ENCODE assay signal across 9 cellular contexts in genomic region chr3:42192334-42193200, GRCh38.
DNase-seq lines count a peak whose midpoint lies in the region; ATAC-seq and TF ChIP-seq lines count a peak whose summit lies in the region.
"Had no signal": no experiment of that assay in that cellular context is flagged by ENCODE, and none has a peak within 500 bp of the region (broad histone marks: within the 10 kb centered on the region; RNA-seq: fewer than 3 reads in every experiment).

No MANE protein-coding gene starts in this region.

- POLR2A ChIA-PET in activated CD4-positive, alpha-beta memory T cell treated with anti-CD3 and anti-CD28 coated beads, Interleukin-2, amount 10 ng/mL, durations not matched to agents 7 days and 5 days (lab: Charles Lee) = interaction anchor here (0.9 kb wide), 1 partner anchor 13 kb away, joined by 3 read pairs; no protein-coding TSS in a partner anchor
- POLR2A ChIA-PET in activated CD4-positive, alpha-beta memory T cell treated with anti-CD3 and anti-CD28 coated beads for 36 hours (lab: Charles Lee) = no interaction called here
- POLR2A ChIA-PET in WTC11 (lab: Charles Lee) = no interaction called here

- peaks cover 40% of the 10 kb centered on the region for H3K4me1 Mint-ChIP-seq in activated CD4-positive, alpha-beta memory T cell treated with anti-CD3 and anti-CD28 coated beads, Interleukin-2, amount 10 ng/mL, durations not matched to agents 7 days and 5 days
- H3K4me1 Mint-ChIP-seq in activated CD4-positive, alpha-beta memory T cell treated with anti-CD3 and anti-CD28 coated beads for 36 hours (ENCODE audit: low read depth) = peaks cover 4% of the 10 kb centered on the region
- H3K4me1 Mint-ChIP-seq in WTC11 = peaks cover 38% of the 10 kb centered on the region

- no peaks in the 10 kb centered on the region for H3K9me3 Mint-ChIP-seq in activated CD4-positive, alpha-beta memory T cell treated with anti-CD3 and anti-CD28 coated beads, Interleukin-2, amount 10 ng/mL, durations not matched to agents 7 days and 5 days
- H3K9me3 Mint-ChIP-seq in activated CD4-positive, alpha-beta memory T cell treated with anti-CD3 and anti-CD28 coated beads for 36 hours = no peaks in the 10 kb centered on the region
- no peaks in the 10 kb centered on the region for H3K9me3 Mint-ChIP-seq in WTC11

- H3K27me3 Mint-ChIP-seq in activated CD4-positive, alpha-beta memory T cell treated with anti-CD3 and anti-CD28 coated beads, Interleukin-2, amount 10 ng/mL, durations not matched to agents 7 days and 5 days = no peaks in the 10 kb centered on the region
- no peaks in the 10 kb centered on the region for H3K27me3 Mint-ChIP-seq in activated CD4-positive, alpha-beta memory T cell treated with anti-CD3 and anti-CD28 coated beads for 36 hours
- no peaks in the 10 kb centered on the region for H3K27me3 Mint-ChIP-seq in WTC11 (ENCODE audit: low read depth)

- CTCF ChIA-PET in activated CD4-positive, alpha-beta memory T cell treated with anti-CD3 and anti-CD28 coated beads, Interleukin-2, amount 10 ng/mL, durations not matched to agents 7 days and 5 days (lab: Charles Lee) = interaction anchor here (0.6 to 3.8 kb wide), 14 partner anchors 10 to 969 kb away, joined by 3 to 43 read pairs (median 11); no protein-coding TSS in a partner anchor
- CTCF ChIA-PET in activated CD4-positive, alpha-beta memory T cell treated with anti-CD3 and anti-CD28 coated beads for 36 hours (lab: Charles Lee) = interaction anchor here (1.0 to 4.2 kb wide), 10 partner anchors 12 to 1615 kb away, joined by 3 to 44 read pairs (median 10); no protein-coding TSS in a partner anchor
- CTCF ChIA-PET in WTC11 (lab: Charles Lee) = interaction anchor here (1.3 to 5.5 kb wide), 6 partner anchors 12 to 239 kb away, joined by 3 to 164 read pairs (median 22); no protein-coding TSS in a partner anchor

- H3K4me3 Mint-ChIP-seq in activated CD4-positive, alpha-beta memory T cell treated with anti-CD3 and anti-CD28 coated beads, Interleukin-2, amount 10 ng/mL, durations not matched to agents 7 days and 5 days = no peak overlapping the region
- H3K4me3 Mint-ChIP-seq in activated CD4-positive, alpha-beta memory T cell treated with anti-CD3 and anti-CD28 coated beads for 36 hours = no peak overlapping the region
- H3K4me3 Mint-ChIP-seq in WTC11 = no peak overlapping the region

- intact Hi-C loops in activated CD4-positive, alpha-beta memory T cell treated with anti-CD3 and anti-CD28 coated beads for 36 hours (cut with micrococcal nuclease) = no loop called here

- ATAC-seq in HG03097 (IDR thresholded peaks at IDR 0.05; ENCODE audit: low FRiP score, unreplicated experiment) = peak; percentile 34
- no peak for ATAC-seq in WTC11

- peaks cover 27% of the 10 kb centered on the region for H3K36me3 Mint-ChIP-seq in activated CD4-positive, alpha-beta memory T cell treated with anti-CD3 and anti-CD28 coated beads, Interleukin-2, amount 10 ng/mL, durations not matched to agents 7 days and 5 days (ENCODE audit: low read depth)
- peaks cover 18% of the 10 kb centered on the region for H3K36me3 Mint-ChIP-seq in activated CD4-positive, alpha-beta memory T cell treated with anti-CD3 and anti-CD28 coated beads for 36 hours
- H3K36me3 Mint-ChIP-seq in WTC11 = peaks cover 35% of the 10 kb centered on the region

- H3K27ac Mint-ChIP-seq in activated CD4-positive, alpha-beta memory T cell treated with anti-CD3 and anti-CD28 coated beads, Interleukin-2, amount 10 ng/mL, durations not matched to agents 7 days and 5 days = peak overlapping the region; percentile 17
- no peak overlapping the region for H3K27ac Mint-ChIP-seq in activated CD4-positive, alpha-beta memory T cell treated with anti-CD3 and anti-CD28 coated beads for 36 hours
- H3K27ac Mint-ChIP-seq in WTC11 = peak overlapping the region; percentile 89

- peak overlapping the region; percentile 6 for H3K27ac ChIP-seq in temporal lobe (ENCODE audit: low read depth, low read length)

- no peak for DNase-seq in activated CD4-positive, alpha-beta memory T cell treated with anti-CD3 and anti-CD28 coated beads, Interleukin-2, amount 10 ng/mL, durations not matched to agents 7 days and 5 days
- DNase-seq in activated CD4-positive, alpha-beta memory T cell treated with anti-CD3 and anti-CD28 coated beads for 36 hours = no peak
- no peak for DNase-seq in WTC11 (ENCODE audit: low spot score)
- DNase-seq in NCI-H2227 (lab: John Stamatoyannopoulos, UW; ENCODE audit: unreplicated experiment) = no peak
- DNase-seq in DMS79 treated with DMSO at 0.1 percent for 48 hours (lab: John Stamatoyannopoulos, UW) = no peak
- DNase-seq in stimulated activated CD4-positive, alpha-beta T cell treated with anti-CD3 and anti-CD28 coated beads, Interleukin-12 subunit alpha, Interleukin-12 subunit beta, amount 100 ng/mL, for 4 hours = no peak
- DNase-seq: NCI-H187 had no signal

- TF ChIP-seq CTCF in WTC11 (IDR thresholded peaks at IDR 0.05) = no peak

TF ChIP-seq in WTC11, 78 proteins besides CTCF, POLR2A, EP300 and RAD21:
- no peak for TF ChIP-seq ATF2 (CRISPR knock-in tag; IDR thresholded peaks at IDR 0.05; ENCODE audit: borderline replicate concordance, low read depth)
- TF ChIP-seq E2F1 (CRISPR knock-in tag; IDR thresholded peaks at IDR 0.05) = no peak
- TF ChIP-seq GRHL2 (CRISPR knock-in tag; IDR thresholded peaks at IDR 0.05; ENCODE audit: insufficient replicate concordance, severe bottlenecking) = no peak
- no peak for TF ChIP-seq KAT7 (CRISPR knock-in tag; IDR thresholded peaks at IDR 0.05; ENCODE audit: borderline replicate concordance)
- no peak for TF ChIP-seq ZNF121 (CRISPR knock-in tag; IDR thresholded peaks at IDR 0.05)
- no peak for TF ChIP-seq RELA (CRISPR knock-in tag; IDR thresholded peaks at IDR 0.05; ENCODE audit: borderline replicate concordance)
- TF ChIP-seq ARID4B (CRISPR knock-in tag; IDR thresholded peaks at IDR 0.05; ENCODE audit: borderline replicate concordance) = no peak
- no peak for TF ChIP-seq TEAD4 (CRISPR knock-in tag; IDR thresholded peaks at IDR 0.05)
- no peak for TF ChIP-seq ESRRA (CRISPR knock-in tag; IDR thresholded peaks at IDR 0.05; ENCODE audit: borderline replicate concordance)
- TF ChIP-seq JUN (CRISPR knock-in tag; IDR thresholded peaks at IDR 0.05) = no peak
TF ChIP-seq in WTC11: peak in this region for 0.
